8 cellular contexts compared by ENCODE assay signal in genomic region chr17:82647593-82648164, GRCh38. TPM values are rescaled to one million over a fixed set of nuclear protein-coding genes. Genes with fewer than 3 reads are reported as not detected.
DNase-seq lines count a peak whose midpoint lies in the region; TF ChIP-seq lines count a peak whose summit lies in the region.

No MANE protein-coding gene starts in this region.

- in situ Hi-C loops in GM23248 (cut with MboI): no loop called here

- 0 to 1% methylated on average over 36 to 54 of the region's 54 CpGs for WGBS in GM23248 (ENCODE audit: low coverage in 1 of 2, low lambda C conversion rate in 2 of 2, missing lambda C conversion rate in 2 of 2), 2 experiments

- peak overlapping the region; percentile 83 for H3K4me3 ChIP-seq in GM23248
- peak overlapping the region; percentile 90 for H3K4me3 ChIP-seq in MM.1S (ENCODE audit: low read length)
- peak overlapping the region; percentile 86 to 94 for H3K4me3 ChIP-seq in foreskin fibroblast (ENCODE audit: low read depth in 1 of 2, low read length in 2 of 2)
- H3K4me3 ChIP-seq in vagina: peak overlapping the region; percentile 70 to 98

- H3K27ac ChIP-seq in GM23248 (peak overlapping the region; percentile 78), MM.1S (ENCODE audit: low read length) (peak overlapping the region; percentile 86), vagina (peak overlapping the region; percentile 88)

- peak; percentile 35 for DNase-seq in EH (ENCODE audit: low read depth)
- DNase-seq in GM23248: peak; percentile 57
- DNase-seq in MM.1S: peak; percentile 30
- DNase-seq in activated T-helper 1 cell treated with Interleukin-2 at 50 U/mL for 16 hours (ENCODE audit: low read depth): peak; percentile 24
- peak in 1 of 2 donors; percentile 48 for DNase-seq in foreskin fibroblast
- peak; percentile 87 for DNase-seq in posterior vena cava (ENCODE audit: low spot score)
- DNase-seq in vagina (ENCODE audit: extremely low spot score in 2 of 2): no peak
- DNase-seq in NCI-H774 (lab: John Stamatoyannopoulos, UW): no peak

- H3K4me2 ChIP-seq in GM23248 (ENCODE audit: unreplicated experiment): peak overlapping the region; percentile 88
- H3K4me2 ChIP-seq in MM.1S (ENCODE audit: low read depth, low read length): peak overlapping the region; percentile 98

- H3K9ac ChIP-seq in GM23248: peak overlapping the region; percentile 92
- H3K9ac ChIP-seq in MM.1S (ENCODE audit: low read length): peak overlapping the region; percentile 92

- H2AFZ ChIP-seq in GM23248: peak overlapping the region; percentile 74
- H2AFZ ChIP-seq in MM.1S (ENCODE audit: low read length): peak overlapping the region; percentile 54

- intact Hi-C loops in posterior vena cava (cut with DNase I): no loop called here
- intact Hi-C loops in vagina (cut with DNase I): loop anchor here (5.0 kb wide), 1 partner anchor 180 kb away; no protein-coding TSS in a partner anchor

- H3F3A ChIP-seq in GM23248 (ENCODE audit: insufficient read depth) (no peaks in the 10 kb centered on the region), MM.1S (ENCODE audit: insufficient read depth, low read length) (0 out of 2 replicates have a peak, but pooled peaks cover 5% of the 10 kb centered on the region)

- H3K9me3 ChIP-seq in GM23248 (ENCODE audit: low read depth) (no peaks in the 10 kb centered on the region), MM.1S (replicated peaks; ENCODE audit: insufficient read depth, low read length) (no peaks in the 10 kb centered on the region), vagina (no peaks in the 10 kb centered on the region)

- H3K4me1 ChIP-seq in GM23248 (ENCODE audit: insufficient read depth) (peaks cover 4% of the 10 kb centered on the region; the same call in 1 of the 2 replicates), MM.1S (ENCODE audit: low read length) (no peaks in the 10 kb centered on the region), vagina (peaks cover 41% of the 10 kb centered on the region)

- peak; percentile 28 for TF ChIP-seq CTCF in MM.1S (IDR thresholded peaks at IDR 0.05; ENCODE audit: low read length)
- no peak for TF ChIP-seq CTCF in foreskin fibroblast (IDR thresholded peaks at IDR 0.05; ENCODE audit: low read depth, low read length)
- TF ChIP-seq CTCF in vagina (IDR thresholded peaks at IDR 0.05): no peak

- peaks cover 53% of the 10 kb centered on the region for H3K79me2 ChIP-seq in GM23248 (ENCODE audit: insufficient read depth)
- H3K79me2 ChIP-seq in MM.1S (ENCODE audit: low read length): peaks cover 54% of the 10 kb centered on the region

- H3K27me3 ChIP-seq in GM23248 (replicated peaks; ENCODE audit: insufficient read depth): no peaks in the 10 kb centered on the region
- no peaks in the 10 kb centered on the region for H3K27me3 ChIP-seq in MM.1S (replicated peaks; ENCODE audit: insufficient read depth, low read length)
- H3K27me3 ChIP-seq in vagina: no peaks in the 10 kb centered on the region

- H4K20me1 ChIP-seq in GM23248 (ENCODE audit: insufficient read depth): peaks cover 18% of the 10 kb centered on the region
- peaks cover 5% of the 10 kb centered on the region; the same call in 1 of the 2 replicates for H4K20me1 ChIP-seq in MM.1S (ENCODE audit: insufficient read depth, low read length)

- H3K36me3 ChIP-seq in GM23248 (ENCODE audit: low read depth) (peaks cover 9% of the 10 kb centered on the region; the same call in 1 of the 2 replicates), MM.1S (replicated peaks; ENCODE audit: insufficient read depth, low read length) (no peaks in the 10 kb centered on the region), vagina (peaks cover 0 to 17% of the 10 kb centered on the region in 2 donors)

- TF ChIP-seq POLR2A in vagina (IDR thresholded peaks at IDR 0.05): no peak

- H3K9me2 ChIP-seq in GM23248 (ENCODE audit: insufficient read depth) (no peaks in the 10 kb centered on the region), MM.1S (replicated peaks; ENCODE audit: insufficient read depth, low read length) (no peaks in the 10 kb centered on the region)

RNA-seq across cellular contexts. Expression of gene WDR45B, which starts 0.6 kb away (rescaled TPM):
- total RNA-seq in GM23248 (2014; rRNA removed; shearing (Covaris generic)): 87.3 and 118 TPM in 2 replicates
- polyA plus RNA-seq in GM23248 (2016; fragmentation: Nextera tagmentation; extraction: Ambion mirVana): 87.8 and 91.6 TPM in 2 replicates
- total RNA-seq in posterior vena cava (10 to 100 TPM; 49.7 to 56.5 TPM), vagina (86.4 TPM)

RNA-seq across cellular contexts. Expression of gene RAB40B, which starts 50.8 kb away (rescaled TPM):
- total RNA-seq in GM23248 (2014; rRNA removed; shearing (Covaris generic)): 11.4 and 23.7 TPM in 2 replicates
- polyA plus RNA-seq in GM23248 (2016; fragmentation: Nextera tagmentation; extraction: Ambion mirVana): 23.8 and 24.7 TPM in 2 replicates
- total RNA-seq in posterior vena cava (1 to 10 TPM; 4.2 to 6.3 TPM), vagina (29.2 TPM)

Comparison
In these comparisons a context has a peak if more than half of its experiments do, and no peak if none do; other contexts are left out.
1. DNase-seq: peak in EH (single experiment), GM23248 (single experiment), MM.1S (single experiment), activated T-helper 1 cell treated with Interleukin-2 at 50 U/mL for 16 hours (single experiment) and posterior vena cava (single experiment); none in vagina (0 of 2) and NCI-H774 (single experiment).
2. Peak in every context shown above with its lines, with median percentiles within 50 percentile points of each other: H3K27ac ChIP-seq and H3K4me3 ChIP-seq.